ENCODE assay signal across 36 cellular contexts in genomic region chr10:106660550-106660949, GRCh38.
"Had no signal": no experiment of that assay in that cellular context is flagged by ENCODE, and none has a peak within 500 bp of the region (broad histone marks: within the 10 kb centered on the region; RNA-seq: fewer than 3 reads in every experiment).

No MANE protein-coding gene starts in this region.

- H3K9me3 Mint-ChIP-seq: activated CD4-positive, alpha-beta T cell treated with anti-CD3 and anti-CD28 coated beads, Interleukin-2, amount 10 ng/mL, durations not matched to agents 24 days and 14 days; activated naive CD4-positive, alpha-beta T cell treated with anti-CD3 and anti-CD28 coated beads for 36 hours; activated T-helper 1 cell treated with anti-CD3 and anti-CD28 coated beads, Interleukin-12 subunit alpha, Interleukin-12 subunit beta, Interleukin-2, Interleukin-4 antibody, amounts not matched to agents 30 ng/mL and 10 ng/mL and 1 ng/mL, durations not matched to agents 14 hours and 24 hours and 36 hours; T-helper 2 cell treated with Interferon-gamma antibody and Interleukin-4, amounts not matched to agents 5 μg/mL and 100 μg/mL, for 36 hours had no signal

- H3K36me3 Mint-ChIP-seq: activated CD4-positive, alpha-beta memory T cell treated with anti-CD3 and anti-CD28 coated beads for 36 hours; activated naive CD4-positive, alpha-beta T cell treated with anti-CD3 and anti-CD28 coated beads, Interleukin-2, amount 50 U/mL, for 72 hours; activated naive CD8-positive, alpha-beta T cell treated with anti-CD3 and anti-CD28 coated beads for 36 hours had no signal

- H3K9me3 ChIP-seq: adrenal gland, body of pancreas had no signal

- H3K4me1 Mint-ChIP-seq: activated B cell treated with CpG ODN at 0.5 μM for 24 hours; activated CD4-positive, alpha-beta T cell treated with anti-CD3 and anti-CD28 coated beads, Interleukin-2, amount 10 ng/mL, durations not matched to agents 24 days and 14 days; activated naive CD8-positive, alpha-beta T cell treated with anti-CD3 and anti-CD28 coated beads for 36 hours; activated T-helper 17 cell treated with anti-CD3 and anti-CD28 coated beads, Interleukin-2, amount 50 U/mL, for 72 hours had no signal

- H3K36me3 ChIP-seq: adrenal gland, brain microvascular endothelial cell, breast epithelium had no signal

- ATAC-seq: activated CD8-positive, alpha-beta T cell treated with anti-CD3 and anti-CD28 coated beads for 36 hours; activated naive CD4-positive, alpha-beta T cell treated with anti-CD3 and anti-CD28 coated beads, Interleukin-2, amount 50 U/mL, for 72 hours; activated T-cell treated with anti-CD3 and anti-CD28 coated beads, Interleukin-2, amount 50 U/mL, for 4 hours; activated T-cell treated with anti-CD3 and anti-CD28 coated beads, Interleukin-2, amount 50 U/mL, for 72 hours; activated T-helper 17 cell treated with anti-CD3 and anti-CD28 coated beads, Interleukin-2, amount 50 U/mL, for 72 hours; body of pancreas had no signal

- H3K27me3 Mint-ChIP-seq: activated B cell treated with CpG ODN at 0.5 μM for 24 hours; activated CD4-positive, alpha-beta memory T cell treated with anti-CD3 and anti-CD28 coated beads for 36 hours; activated CD4-positive, alpha-beta T cell treated with anti-CD3 and anti-CD28 coated beads, Interleukin-2, amount 10 ng/mL, durations not matched to agents 24 days and 14 days; activated CD8-positive, alpha-beta T cell treated with anti-CD3 and anti-CD28 coated beads for 36 hours; activated naive CD8-positive, alpha-beta T cell treated with anti-CD3 and anti-CD28 coated beads for 36 hours; activated T-helper 17 cell treated with anti-CD3 and anti-CD28 coated beads, Interleukin-2, amount 50 U/mL, for 72 hours had no signal

- DNase-seq: activated B cell treated with CpG ODN at 0.5 μM for 24 hours; activated CD4-positive, alpha-beta memory T cell treated with anti-CD3 and anti-CD28 coated beads for 36 hours; activated CD4-positive, alpha-beta T cell treated with anti-CD3 and anti-CD28 coated beads for 4 hours; activated CD4-positive, alpha-beta T cell treated with anti-CD3 and anti-CD28 coated beads, Interleukin-2, amount 10 ng/mL, durations not matched to agents 24 days and 14 days; activated CD4-positive, alpha-beta T cell treated with anti-CD3 and anti-CD28 coated beads, Interleukin-2, amount 50 U/mL, for 1 hour; activated CD4-positive, alpha-beta T cell treated with anti-CD3 and anti-CD28 coated beads, Interleukin-2, amount 50 U/mL, for 4 hours; activated CD4-positive, CD25-positive, alpha-beta regulatory T cell treated with anti-CD3 and anti-CD28 coated beads, Interleukin-2, amount 50 U/mL, for 72 hours; activated CD8-positive, alpha-beta memory T cell treated with anti-CD3 and anti-CD28 coated beads, Interleukin-2, amount 50 U/mL, for 4 hours; activated CD8-positive, alpha-beta T cell treated with anti-CD3 and anti-CD28 coated beads for 36 hours; activated effector memory CD4-positive, alpha-beta T cell treated with anti-CD3 and anti-CD28 coated beads, Interleukin-2, amount 50 U/mL, for 16 hours; activated gamma-delta T cell treated with Interleukin-2 at 50 U/mL for 16 hours; activated naive CD4-positive, alpha-beta T cell; activated naive CD4-positive, alpha-beta T cell treated with anti-CD3 and anti-CD28 coated beads for 36 hours; activated naive CD4-positive, alpha-beta T cell treated with anti-CD3 and anti-CD28 coated beads, Interleukin-2, amount 50 U/mL, for 16 hours; activated naive CD8-positive, alpha-beta T cell treated with anti-CD3 and anti-CD28 coated beads for 36 hours; activated T-cell treated with anti-CD3 and anti-CD28 coated beads for 4 hours; activated T-cell treated with anti-CD3 and anti-CD28 coated beads, Interleukin-2, amount 50 U/mL, for 1 hour; activated T-cell treated with anti-CD3 and anti-CD28 coated beads, Interleukin-2, amount 50 U/mL, for 4 hours; activated T-cell treated with anti-CD3 and anti-CD28 coated beads, Interleukin-2, amount 50 U/mL, for 72 hours; adrenal gland; amniotic stem cell; aorta; body of pancreas; brain microvascular endothelial cell; central memory CD4-positive, alpha-beta T cell; T-helper 2 cell; T-helper 9 cell had no signal

- H3K27ac ChIP-seq: adrenal gland, body of pancreas, brain microvascular endothelial cell, breast epithelium, VCaP had no signal

- H3K4me3 Mint-ChIP-seq: activated B cell treated with CpG ODN at 0.5 μM for 24 hours; activated CD4-positive, alpha-beta memory T cell treated with anti-CD3 and anti-CD28 coated beads for 36 hours; activated CD4-positive, alpha-beta T cell treated with anti-CD3 and anti-CD28 coated beads, Interleukin-2, amount 10 ng/mL, durations not matched to agents 24 days and 14 days; activated CD8-positive, alpha-beta T cell treated with anti-CD3 and anti-CD28 coated beads for 36 hours; activated naive CD4-positive, alpha-beta T cell treated with anti-CD3 and anti-CD28 coated beads for 36 hours; activated naive CD8-positive, alpha-beta T cell treated with anti-CD3 and anti-CD28 coated beads for 36 hours; activated T-cell treated with anti-CD3 and anti-CD28 coated beads, Interleukin-2, amount 50 U/mL, for 4 hours; activated T-cell treated with anti-CD3 and anti-CD28 coated beads, Interleukin-2, amount 50 U/mL, for 72 hours; activated T-helper 1 cell treated with anti-CD3 and anti-CD28 coated beads, Interleukin-12 subunit alpha, Interleukin-12 subunit beta, Interleukin-2, Interleukin-4 antibody, amounts not matched to agents 30 ng/mL and 10 ng/mL and 1 ng/mL, durations not matched to agents 14 hours and 24 hours and 36 hours; activated T-helper 17 cell treated with anti-CD3 and anti-CD28 coated beads, Interleukin-2, amount 50 U/mL, for 72 hours; T-helper 2 cell treated with Interferon-gamma antibody and Interleukin-4, amounts not matched to agents 5 μg/mL and 100 μg/mL, for 36 hours had no signal

- H3K4me1 ChIP-seq: adrenal gland, body of pancreas, breast epithelium had no signal

- H3K27me3 ChIP-seq: adrenal gland, body of pancreas, brain microvascular endothelial cell, breast epithelium had no signal

- FAIRE-seq: astrocyte, colon, TTC549 had no signal

- H3K4me3 ChIP-seq: adrenal gland, body of pancreas, breast epithelium had no signal

- H3K27ac Mint-ChIP-seq: activated B cell treated with CpG ODN at 0.5 μM for 24 hours; activated CD4-positive, alpha-beta memory T cell treated with anti-CD3 and anti-CD28 coated beads for 36 hours; activated CD4-positive, alpha-beta T cell treated with anti-CD3 and anti-CD28 coated beads, Interleukin-2, amount 10 ng/mL, durations not matched to agents 24 days and 14 days; activated CD8-positive, alpha-beta T cell treated with anti-CD3 and anti-CD28 coated beads for 36 hours; activated naive CD4-positive, alpha-beta T cell treated with anti-CD3 and anti-CD28 coated beads for 36 hours; activated naive CD4-positive, alpha-beta T cell treated with anti-CD3 and anti-CD28 coated beads, Interleukin-2, amount 50 U/mL, for 72 hours; activated naive CD8-positive, alpha-beta T cell treated with anti-CD3 and anti-CD28 coated beads for 36 hours; activated T-cell treated with anti-CD3 and anti-CD28 coated beads, Interleukin-2, amount 50 U/mL, for 72 hours; activated T-helper 1 cell treated with anti-CD3 and anti-CD28 coated beads, Interleukin-12 subunit alpha, Interleukin-12 subunit beta, Interleukin-2, Interleukin-4 antibody, amounts not matched to agents 30 ng/mL and 10 ng/mL and 1 ng/mL, durations not matched to agents 14 hours and 24 hours and 36 hours; activated T-helper 17 cell treated with anti-CD3 and anti-CD28 coated beads, Interleukin-2, amount 50 U/mL, for 72 hours; T-helper 2 cell treated with Interferon-gamma antibody and Interleukin-4, amounts not matched to agents 5 μg/mL and 100 μg/mL, for 36 hours had no signal
